ENCODE assay signal across 8 cellular contexts in the genomic region with DNA sequence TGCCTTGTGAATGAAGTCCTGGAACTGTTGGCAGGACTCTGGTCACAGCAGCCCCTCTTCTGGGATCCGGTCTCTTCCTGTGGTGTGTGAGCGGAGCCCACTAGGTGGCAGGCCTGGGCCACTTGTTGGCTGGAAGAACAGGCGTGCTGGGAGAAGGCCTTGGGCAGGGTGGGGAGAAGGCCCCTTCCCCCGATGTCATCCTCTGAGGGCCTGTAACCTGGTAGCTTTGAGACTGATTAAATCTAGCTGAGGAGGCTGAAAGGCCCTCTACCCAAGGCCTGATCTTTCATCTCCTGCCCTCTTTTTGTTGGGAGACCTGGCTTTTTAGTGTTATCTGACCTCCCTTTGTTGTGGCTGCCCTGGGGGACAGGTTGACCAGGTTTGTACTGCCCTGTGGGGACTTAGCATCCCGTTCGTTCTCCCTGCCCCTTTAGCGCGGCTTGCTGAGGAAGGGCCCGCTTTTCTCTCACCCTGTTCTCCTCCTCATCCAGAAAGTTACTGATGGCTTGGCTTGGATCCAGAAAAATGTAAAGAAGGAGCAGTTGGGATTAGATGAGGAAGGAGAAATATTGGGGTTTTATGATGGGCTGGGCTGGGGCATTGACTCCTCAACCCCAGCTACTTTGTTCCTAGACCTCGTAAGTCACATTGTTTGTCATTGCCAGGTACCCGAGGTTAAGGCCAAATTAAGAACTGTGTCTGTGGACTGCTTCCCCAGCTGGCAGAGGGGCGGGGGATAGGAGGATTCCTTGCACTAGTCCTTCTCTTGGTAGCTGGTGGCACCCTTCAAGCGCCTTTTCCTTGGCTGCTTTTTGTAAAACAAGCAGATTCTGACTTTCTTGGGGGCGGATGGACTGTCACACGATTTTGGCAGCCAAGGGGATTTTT. TPM values are rescaled to one million over a fixed set of nuclear protein-coding genes. Genes with fewer than 3 reads are reported as not detected.
DNase-seq lines count a peak whose midpoint lies in the region; ATAC-seq and TF ChIP-seq lines count a peak whose summit lies in the region.

No MANE protein-coding gene starts in this region.

- intact Hi-C loops in adrenal gland (cut with DNase I), result loop anchor here (2.0 to 5.0 kb wide), 4 partner anchors 72 to 795 kb away; a partner anchor contains a TSS
- intact Hi-C loops in left ventricle myocardium superior (cut with micrococcal nuclease), result loop anchor here (10.0 kb wide), 1 partner anchor 222 kb away; no protein-coding TSS in a partner anchor

- ATAC-seq in GM18868 (IDR thresholded peaks at IDR 0.05; ENCODE audit: unreplicated experiment), result peak; percentile 77
- peak; percentile 93 for ATAC-seq in left ventricle myocardium superior
- no peak for ATAC-seq in HG03159 (IDR thresholded peaks at IDR 0.05; ENCODE audit: unreplicated experiment)

- no peak overlapping the region for H3K27ac ChIP-seq in SJCRH30
- H3K27ac ChIP-seq in adrenal gland, result no peak overlapping the region

- H3K27me3 ChIP-seq in SJCRH30 (no peaks in the 10 kb centered on the region), adrenal gland (no peaks in the 10 kb centered on the region)

- H3K36me3 ChIP-seq in SJCRH30 (no peaks in the 10 kb centered on the region), adrenal gland (replicated peaks in 1 of 2) (no peaks in the 10 kb centered on the region)

- WGBS in adrenal gland, 4 donors, result 45 to 63% (median 51%) methylated on average over 14 to 15 of the region's 15 CpGs

- H3K9me3 ChIP-seq in SJCRH30 (replicated peaks) (no peaks in the 10 kb centered on the region), adrenal gland (replicated peaks in 1 of 3) (no peaks in the 10 kb centered on the region)

- H3K4me1 ChIP-seq in SJCRH30 (peaks cover 19% of the 10 kb centered on the region), adrenal gland (replicated peaks in 1 of 2) (peaks cover 0 to 6% of the 10 kb centered on the region in 2 donors)

- H3K4me3 ChIP-seq in SJCRH30, result no peak overlapping the region
- no peak overlapping the region for H3K4me3 ChIP-seq in adrenal gland

- DNase-seq in AG20443 (ENCODE audit: low spot score) (peak; percentile 91), LoVo (ENCODE audit: low spot score) (peak; percentile 50), SJCRH30 (peak; percentile 82 to 90), adrenal gland (peak; percentile 73 to 91 (median 77)), left ventricle myocardium superior (peak; percentile 89), pulmonary artery endothelial cell (ENCODE audit: low read depth, low spot score) (peak; percentile 36)

- TF ChIP-seq POLR2A in adrenal gland (IDR thresholded peaks at IDR 0.05), result no peak

- peak; percentile 78 to 92 (median 88) for TF ChIP-seq CTCF in adrenal gland (IDR thresholded peaks at IDR 0.05)

RNA-seq across cellular contexts. Expression of a gene that starts 48.5 kb away (rescaled TPM):
- 24.2 and 24.4 TPM in 2 replicates for total RNA-seq in SJCRH30 (2014; rRNA removed; shearing (Covaris generic))
- total RNA-seq in adrenal gland (10 to 100 TPM; 10.6 to 21.3 (median 17.5) TPM), left ventricle myocardium superior (10.1 TPM), pulmonary artery endothelial cell (9.3 and 13.5 TPM in 2 replicates)
- polyA plus RNA-seq in adrenal gland, result 10 to 100 TPM; 14.9 to 20.0 (median 17.8) TPM

Comparison
In these comparisons a context has a peak if more than half of its experiments do, and no peak if none do; other contexts are left out.
1. DNase-seq: peak in every context shown above with its lines; median percentile 91 in AG20443; 89 in left ventricle myocardium superior; 86 in SJCRH30; 77 in adrenal gland; 50 in LoVo; 36 in pulmonary artery endothelial cell.